14 cellular contexts compared by ENCODE assay signal in genomic region chr10:114499120-114499519, GRCh38.
DNase-seq lines count a peak whose midpoint lies in the region; ATAC-seq and TF ChIP-seq lines count a peak whose summit lies in the region.
"Had no signal": no experiment of that assay in that cellular context is flagged by ENCODE, and none has a peak within 500 bp of the region (broad histone marks: within the 10 kb centered on the region; RNA-seq: fewer than 3 reads in every experiment).

No MANE protein-coding gene starts in this region.

- H3K4me1 Mint-ChIP-seq in T-helper 1 cell treated with Interleukin-12 subunit alpha and Interleukin-12 subunit beta and Interleukin-4 antibody, amounts not matched to agents 30 μg/mL and 1 μg/mL, for 36 hours (ENCODE audit: low read depth): peaks cover 61% of the 10 kb centered on the region

- H3K4me1 ChIP-seq in OCI-LY7 (ENCODE audit: insufficient read depth, low read length, poor library complexity, severe bottlenecking) (peaks cover 93% of the 10 kb centered on the region), neutrophil (ENCODE audit: control insufficient read depth in 1 of 2, insufficient read depth in 1 of 2, low read depth in 1 of 2, low read length in 1 of 2) (peaks cover 16 to 20% of the 10 kb centered on the region in 2 experiments), gastrocnemius medialis (peaks cover 0 to under 1% of the 10 kb centered on the region in 2 donors)
- H3K4me1 ChIP-seq: uterus had no signal

- H4K20me1 ChIP-seq in OCI-LY7 (ENCODE audit: insufficient read depth, low read length): no peaks in the 10 kb centered on the region

- peaks cover 31% of the 10 kb centered on the region for H3K36me3 Mint-ChIP-seq in T-helper 1 cell treated with Interleukin-12 subunit alpha and Interleukin-12 subunit beta and Interleukin-4 antibody, amounts not matched to agents 30 μg/mL and 1 μg/mL, for 36 hours (ENCODE audit: low read depth)

- TF ChIP-seq POLR2A in gastrocnemius medialis (IDR thresholded peaks at IDR 0.05): no peak

- peaks cover 87% of the 10 kb centered on the region for H3K79me2 ChIP-seq in OCI-LY7 (ENCODE audit: insufficient read depth, low read depth, low read length)

- peak overlapping the region; percentile 88 for H3K27ac Mint-ChIP-seq in T-helper 1 cell treated with Interleukin-12 subunit alpha and Interleukin-12 subunit beta and Interleukin-4 antibody, amounts not matched to agents 30 μg/mL and 1 μg/mL, for 36 hours

- no peaks in the 10 kb centered on the region for H3K9me2 ChIP-seq in OCI-LY7 (ENCODE audit: insufficient read depth, low read length)

- no peaks in the 10 kb centered on the region for H3K9me3 Mint-ChIP-seq in T-helper 1 cell treated with Interleukin-12 subunit alpha and Interleukin-12 subunit beta and Interleukin-4 antibody, amounts not matched to agents 30 μg/mL and 1 μg/mL, for 36 hours

- peak overlapping the region; percentile 82 for H3K4me2 ChIP-seq in OCI-LY7 (ENCODE audit: low read length)

- H3K27ac ChIP-seq in OCI-LY7 (ENCODE audit: low read depth, low read length, poor library complexity, severe bottlenecking) (peak overlapping the region; percentile 97), neutrophil (peak overlapping the region; percentile 76), gastrocnemius medialis (no peak overlapping the region)
- H3K27ac ChIP-seq: uterus had no signal

- H3K27me3 ChIP-seq in neutrophil: no peaks in the 10 kb centered on the region
- no peaks in the 10 kb centered on the region for H3K27me3 ChIP-seq in gastrocnemius medialis
- H3K27me3 ChIP-seq: uterus had no signal

- peak overlapping the region; percentile 14; the same call in 1 of the 2 replicates for H2AFZ ChIP-seq in OCI-LY7 (ENCODE audit: low read length)

- no peaks in the 10 kb centered on the region for H3K27me3 Mint-ChIP-seq in T-helper 1 cell treated with Interleukin-12 subunit alpha and Interleukin-12 subunit beta and Interleukin-4 antibody, amounts not matched to agents 30 μg/mL and 1 μg/mL, for 36 hours (ENCODE audit: low read depth)

- intact Hi-C loops in OCI-LY7 (cut with micrococcal nuclease; ENCODE audit: unreplicated experiment): loop anchor here (10.0 kb wide), 1 partner anchor 326 kb away; the partner anchor contains the start of gene FHIP2A
- intact Hi-C loops in gastrocnemius medialis (cut with DNase I; ENCODE audit: low total_unique reads): no loop called here

- H3K9me3 ChIP-seq in OCI-LY7 (ENCODE audit: low read length): no peaks in the 10 kb centered on the region
- no peaks in the 10 kb centered on the region for H3K9me3 ChIP-seq in neutrophil
- H3K9me3 ChIP-seq in gastrocnemius medialis: no peaks in the 10 kb centered on the region
- H3K9me3 ChIP-seq: uterus had no signal

- POLR2A ChIA-PET in OCI-LY7 (lab: Charles Lee): interaction anchor here (0.5 to 17.5 kb wide), 9 partner anchors 8 to 643 kb away, joined by 3 to 464 read pairs (median 3); no protein-coding TSS in a partner anchor

- TF ChIP-seq CTCF in OCI-LY7 (conservative IDR thresholded peaks at IDR 0.05; ENCODE audit: low read length) (no peak), neutrophil (IDR thresholded peaks at IDR 0.05) (no peak), gastrocnemius medialis (IDR thresholded peaks at IDR 0.05 in 4 of 5, conservative IDR thresholded peaks at IDR 0.05 in 1 of 5) (no peak)

- no peak for DNase-seq in T-helper 1 cell
- peak; percentile 41 for DNase-seq in OCI-LY7 (ENCODE audit: low spot score)
- DNase-seq in gastrocnemius medialis: no peak
- DNase-seq in DMS53 treated with DMSO at 0.1 percent for 48 hours (lab: John Stamatoyannopoulos, UW; ENCODE audit: unreplicated experiment): no peak
- no peak for DNase-seq in OCI-M2 (lab: John Stamatoyannopoulos, UW; ENCODE audit: unreplicated experiment)
- DNase-seq: 8988T, amygdala, hippocampal formation, Kasumi-1, Right ventricle myocardium superior, uterus had no signal

- BruUV-seq in OCI-LY7 (replicated peaks; lab: Mats Ljungman, UMichigan): no TSS peak

- in situ Hi-C loops in gastrocnemius medialis (cut with MboI; ENCODE audit: low sequenced_read_pairs in 4 of 4): no loop called here

- ATAC-seq in HG02588 (IDR thresholded peaks at IDR 0.05; ENCODE audit: unreplicated experiment): peak; percentile 10
- no peak for ATAC-seq in gastrocnemius medialis

- peak overlapping the region; percentile 38 for H3K4me3 Mint-ChIP-seq in T-helper 1 cell treated with Interleukin-12 subunit alpha and Interleukin-12 subunit beta and Interleukin-4 antibody, amounts not matched to agents 30 μg/mL and 1 μg/mL, for 36 hours

- CTCF ChIA-PET in OCI-LY7 (lab: Charles Lee; ENCODE audit: unreplicated experiment): interaction anchor here (0.6 to 2.9 kb wide), 2 partner anchors 18 to 25 kb away, joined by 3 to 14 read pairs; no protein-coding TSS in a partner anchor

- H3K36me3 ChIP-seq in OCI-LY7 (ENCODE audit: insufficient read depth, low read length): peaks cover 44% of the 10 kb centered on the region
- H3K36me3 ChIP-seq in neutrophil: no peaks in the 10 kb centered on the region
- peaks cover 0 to 13% of the 10 kb centered on the region in 2 donors for H3K36me3 ChIP-seq in gastrocnemius medialis
- H3K36me3 ChIP-seq: uterus had no signal

- H3K4me3 ChIP-seq in OCI-LY7 (ENCODE audit: low read depth, low read length, poor library complexity, severe bottlenecking) (peak overlapping the region; percentile 49), neutrophil (ENCODE audit: low read depth in 1 of 2, low read length in 1 of 2) (peak overlapping the region in 1 of 2 experiments; percentile 18), gastrocnemius medialis (no peak overlapping the region)
- H3K4me3 ChIP-seq: uterus had no signal

Comparison
In these comparisons a context has a peak if more than half of its experiments do, and no peak if none do; other contexts are left out.
1. H3K27ac ChIP-seq: peak in OCI-LY7 (single experiment) and neutrophil (single experiment); none in gastrocnemius medialis (0 of 4).